In genomic region chr4:122731676-122732075, GRCh38 we compare ENCODE assay signal across 1 cellular context.
TF ChIP-seq lines count a peak whose summit lies in the region.

No MANE protein-coding gene starts in this region.

TF ChIP-seq in GM23338, 12 proteins besides CTCF, POLR2A, EP300 and RAD21 (continued from another document):
- no peak for TF ChIP-seq ZNF462 (CRISPR knock-in tag; IDR thresholded peaks at IDR 0.05)
- TF ChIP-seq STAT1 (IDR thresholded peaks at IDR 0.05; ENCODE audit: unreplicated experiment) = no peak
- no peak for TF ChIP-seq ETS1 (IDR thresholded peaks at IDR 0.05)
- no peak for TF ChIP-seq EZH2phosphoT487 (IDR thresholded peaks at IDR 0.05; ENCODE audit: unreplicated experiment)
